Comparison of ENCODE assay signal across 8 cellular contexts in genomic region chrX:54182864-54183613, GRCh38. TPM values are rescaled to one million over a fixed set of nuclear protein-coding genes. Genes with fewer than 3 reads are reported as not detected.
DNase-seq lines count a peak whose midpoint lies in the region; ATAC-seq and TF ChIP-seq lines count a peak whose summit lies in the region.

FAM120C (minus strand) TSS chrX:54183254; CDS start chrX:54183198, 56 bp downstream.

- WGBS in liver, result under 1% methylated on average over 62 of the region's 70 CpGs

- intact Hi-C loops in dendritic cell treated with granulocyte-macrophage colony-stimulating factor and Interleukin-4, amounts not matched to agents 40 ng/mL and 50 ng/mL, for 4 days (cut with micrococcal nuclease), result loop anchor here (2.0 to 10.0 kb wide), 3 partner anchors 138 to 1532 kb away; partner anchors contain the start of genes GNL3L, PHF8 and RRAGB

- peak; percentile 47 for DNase-seq in AG09319 (ENCODE audit: extremely low read depth, low read depth)
- peak; percentile 88 for DNase-seq in NCI-H526 treated with DMSO at 0.1 percent for 48 hours (lab: John Stamatoyannopoulos, UW)
- peak; percentile 63 for DNase-seq in activated CD4-positive, alpha-beta T cell treated with anti-CD3 and anti-CD28 coated beads, Interleukin-2, amount 10 ng/mL, durations not matched to agents 7 days and 5 days
- DNase-seq in stimulated activated CD4-positive, alpha-beta T cell treated with anti-CD3 and anti-CD28 coated beads, Interleukin-2, amount 100 ng/mL, for 48 hours, result peak; percentile 43 to 49

- no peaks in the 10 kb centered on the region for H3K9me3 ChIP-seq in liver (ENCODE audit: control insufficient read depth in 4 of 4, low read length in 3 of 4)

- H3K4me1 Mint-ChIP-seq in activated CD4-positive, alpha-beta T cell treated with anti-CD3 and anti-CD28 coated beads, Interleukin-2, amount 10 ng/mL, durations not matched to agents 7 days and 5 days, result peaks cover 43% of the 10 kb centered on the region
- H3K4me1 Mint-ChIP-seq in dendritic cell treated with granulocyte-macrophage colony-stimulating factor and Interleukin-4, amounts not matched to agents 40 ng/mL and 50 ng/mL, for 4 days (ENCODE audit: low read depth), result peaks cover 30% of the 10 kb centered on the region

- POLR2A ChIA-PET in activated CD4-positive, alpha-beta T cell treated with anti-CD3 and anti-CD28 coated beads, Interleukin-2, amount 10 ng/mL, durations not matched to agents 7 days and 5 days (lab: Charles Lee), result no interaction called here

- peak within 1 kb of the TSS; percentile 83 for H3K4me3 Mint-ChIP-seq in activated CD4-positive, alpha-beta T cell treated with anti-CD3 and anti-CD28 coated beads, Interleukin-2, amount 10 ng/mL, durations not matched to agents 7 days and 5 days
- H3K4me3 Mint-ChIP-seq in dendritic cell treated with granulocyte-macrophage colony-stimulating factor and Interleukin-4, amounts not matched to agents 40 ng/mL and 50 ng/mL, for 4 days, result peak within 1 kb of the TSS; percentile 74

- no peaks in the 10 kb centered on the region for H3K36me3 ChIP-seq in liver (ENCODE audit: control insufficient read depth in 4 of 4, insufficient read depth in 3 of 4, low read depth in 1 of 4, low read length in 3 of 4)

- peak within 1 kb of the TSS; percentile 25 to 43 for H3K9ac ChIP-seq in liver (ENCODE audit: low read depth in 1 of 2, low read length in 2 of 2)

- H3K4me3 ChIP-seq in liver (ENCODE audit: low read depth in 1 of 3, low read length in 3 of 3), result peak within 1 kb of the TSS; percentile 72 to 90 (median 78)

- H3K27me3 ChIP-seq in liver (ENCODE audit: control insufficient read depth in 4 of 4, insufficient read depth in 4 of 4, low read length in 3 of 4), result no peaks in the 10 kb centered on the region

- no peak for TF ChIP-seq RAD21 in liver (IDR thresholded peaks at IDR 0.05)

- CTCF ChIA-PET in activated CD4-positive, alpha-beta T cell treated with anti-CD3 and anti-CD28 coated beads, Interleukin-2, amount 10 ng/mL, durations not matched to agents 7 days and 5 days (lab: Charles Lee), result no interaction called here

- no peak for TF ChIP-seq CTCF in AG09319 (IDR thresholded peaks at IDR 0.05; ENCODE audit: low read depth, low read length)
- no peak for TF ChIP-seq CTCF in liver (IDR thresholded peaks at IDR 0.05; ENCODE audit: low read depth, low read length, missing input control)

- H3K27ac ChIP-seq in liver (ENCODE audit: low read depth in 1 of 2, low read length in 2 of 2), result peak within 1 kb of the TSS; percentile 85 to 97

- H3K27me3 Mint-ChIP-seq in activated CD4-positive, alpha-beta T cell treated with anti-CD3 and anti-CD28 coated beads, Interleukin-2, amount 10 ng/mL, durations not matched to agents 7 days and 5 days, result no peaks in the 10 kb centered on the region
- H3K27me3 Mint-ChIP-seq in dendritic cell treated with granulocyte-macrophage colony-stimulating factor and Interleukin-4, amounts not matched to agents 40 ng/mL and 50 ng/mL, for 4 days, result no peaks in the 10 kb centered on the region

- peaks cover 25% of the 10 kb centered on the region for H3K36me3 Mint-ChIP-seq in activated CD4-positive, alpha-beta T cell treated with anti-CD3 and anti-CD28 coated beads, Interleukin-2, amount 10 ng/mL, durations not matched to agents 7 days and 5 days (ENCODE audit: low read depth)
- peaks cover 26% of the 10 kb centered on the region for H3K36me3 Mint-ChIP-seq in dendritic cell treated with granulocyte-macrophage colony-stimulating factor and Interleukin-4, amounts not matched to agents 40 ng/mL and 50 ng/mL, for 4 days (ENCODE audit: low read depth)

- H3K9me3 Mint-ChIP-seq in activated CD4-positive, alpha-beta T cell treated with anti-CD3 and anti-CD28 coated beads, Interleukin-2, amount 10 ng/mL, durations not matched to agents 7 days and 5 days, result no peaks in the 10 kb centered on the region
- no peaks in the 10 kb centered on the region for H3K9me3 Mint-ChIP-seq in dendritic cell treated with granulocyte-macrophage colony-stimulating factor and Interleukin-4, amounts not matched to agents 40 ng/mL and 50 ng/mL, for 4 days

- ATAC-seq in GM19035 (IDR thresholded peaks at IDR 0.05; ENCODE audit: unreplicated experiment) (peak; percentile 57), HG03378 (IDR thresholded peaks at IDR 0.05; ENCODE audit: unreplicated experiment) (peak; percentile 2)

- peak within 1 kb of the TSS; percentile 89 for H3K27ac Mint-ChIP-seq in activated CD4-positive, alpha-beta T cell treated with anti-CD3 and anti-CD28 coated beads, Interleukin-2, amount 10 ng/mL, durations not matched to agents 7 days and 5 days
- H3K27ac Mint-ChIP-seq in dendritic cell treated with granulocyte-macrophage colony-stimulating factor and Interleukin-4, amounts not matched to agents 40 ng/mL and 50 ng/mL, for 4 days, result peak within 1 kb of the TSS; percentile 83

- H3K4me1 ChIP-seq in liver (ENCODE audit: control insufficient read depth in 4 of 4, insufficient read depth in 4 of 4, low read length in 3 of 4), result peaks cover 5 to 16% (median 13%) of the 10 kb centered on the region in 4 donors

TF ChIP-seq in liver, 16 proteins besides CTCF, POLR2A, EP300 and RAD21:
- TF ChIP-seq FOXA1 (IDR thresholded peaks at IDR 0.05), result no peak
- peak; percentile 62 for TF ChIP-seq YY1 (IDR thresholded peaks at IDR 0.05)
- no peak for TF ChIP-seq EGR1 (IDR thresholded peaks at IDR 0.05; ENCODE audit: low read depth in 2 of 2)
TF ChIP-seq in liver: peak in this region for 1.

RNA-seq across cellular contexts. Expression of gene FAM120C, which starts in this region (rescaled TPM):
- total RNA-seq in activated CD4-positive, alpha-beta T cell treated with anti-CD3 and anti-CD28 coated beads, Interleukin-2, amount 10 ng/mL, durations not matched to agents 7 days and 5 days, result 10 to 100 TPM; 12.1 to 12.3 TPM
- 1 to 10 TPM; 2.6 to 3.7 TPM for total RNA-seq in liver
- polyA plus RNA-seq in liver, result 1 to 10 TPM; 1.8 to 2.0 TPM

Comparison
In these comparisons a context has a peak if more than half of its experiments do, and no peak if none do; other contexts are left out.
1. Peak in every context shown above with its lines: DNase-seq, ATAC-seq, H3K4me3 ChIP-seq and H3K27ac ChIP-seq.